ENCODE assay signal across 20 cellular contexts in genomic region chr2:52289776-52290175, GRCh38.
A peak's percentile ranks its signal among the peaks of the same experiment; 100 is the strongest.
DNase-seq lines count a peak whose midpoint lies in the region; ATAC-seq, FAIRE-seq and TF ChIP-seq lines count a peak whose summit lies in the region.
"Had no signal": no experiment of that assay in that cellular context is flagged by ENCODE, and none has a peak within 500 bp of the region (broad histone marks: within the 10 kb centered on the region; RNA-seq: fewer than 3 reads in every experiment).

No MANE protein-coding gene starts in this region.

- no peak overlapping the region for H3K27ac ChIP-seq in GM23248

- DNase-seq in adipocyte (ENCODE audit: low read depth) (peak; percentile 20), bronchial epithelial cell (ENCODE audit: low read depth) (peak; percentile 29), epithelial cell of esophagus (ENCODE audit: low read depth) (peak; percentile 25), left ventricle myocardium superior (no peak), GM23248 (no peak)
- DNase-seq: C1 segment of cervical spinal cord; Calu3; CD4-positive, alpha-beta memory T cell; COR-L47; DMS53; DMS79 treated with DMSO at 0.1 percent for 48 hours; GF-D8; GOT3; HFFc6 had no signal

- TF ChIP-seq CTCF in bronchial epithelial cell (IDR thresholded peaks at IDR 0.05; ENCODE audit: insufficient read depth, low read length, severe bottlenecking) (no peak), epithelial cell of esophagus (IDR thresholded peaks at IDR 0.05; ENCODE audit: insufficient read depth, low read depth, low read length, missing control alignments) (no peak)

- H3F3A ChIP-seq in GM23248 (ENCODE audit: insufficient read depth), result no peaks in the 10 kb centered on the region

- in situ Hi-C loops in GM23248 (cut with MboI), result no loop called here

- ATAC-seq in GM21786 (IDR thresholded peaks at IDR 0.05; ENCODE audit: unreplicated experiment) (no peak), HG03025 (IDR thresholded peaks at IDR 0.05; ENCODE audit: low FRiP score, unreplicated experiment) (no peak), left ventricle myocardium superior (no peak)

- H3K9me3 ChIP-seq in adipocyte (ENCODE audit: control insufficient read depth, low read length), result no peaks in the 10 kb centered on the region
- H3K9me3 ChIP-seq in GM23248 (ENCODE audit: low read depth), result no peaks in the 10 kb centered on the region
- H3K9me3 ChIP-seq: HAP-1 had no signal

- no peaks in the 10 kb centered on the region for H3K9me2 ChIP-seq in GM23248 (ENCODE audit: insufficient read depth)

- H3K36me3 ChIP-seq in adipocyte (ENCODE audit: control insufficient read depth, insufficient read depth, low read length, severe bottlenecking), result no peaks in the 10 kb centered on the region
- H3K36me3 ChIP-seq in bronchial epithelial cell (ENCODE audit: control insufficient read depth, insufficient read depth, low read length), result no peaks in the 10 kb centered on the region
- H3K36me3 ChIP-seq in GM23248 (ENCODE audit: low read depth), result no peaks in the 10 kb centered on the region
- H3K36me3 ChIP-seq: HAP-1 had no signal

- no peaks in the 10 kb centered on the region for H3K79me2 ChIP-seq in GM23248 (ENCODE audit: insufficient read depth)

- H3K4me3 ChIP-seq in adipocyte (ENCODE audit: low read length) (no peak overlapping the region), bronchial epithelial cell (ENCODE audit: low read depth, low read length) (no peak overlapping the region), epithelial cell of esophagus (ENCODE audit: low read length) (no peak overlapping the region), GM23248 (no peak overlapping the region)
- H3K4me3 ChIP-seq: HAP-1 had no signal

- H4K20me1 ChIP-seq in GM23248 (ENCODE audit: insufficient read depth), result no peaks in the 10 kb centered on the region

- no peak overlapping the region for H3K4me2 ChIP-seq in GM23248 (ENCODE audit: unreplicated experiment)

- H3K9ac ChIP-seq in adipocyte (ENCODE audit: low read length) (no peak overlapping the region), GM23248 (no peak overlapping the region)

- H3K4me1 ChIP-seq in adipocyte (ENCODE audit: control insufficient read depth, insufficient read depth, low read length), result no peaks in the 10 kb centered on the region
- H3K4me1 ChIP-seq in GM23248 (ENCODE audit: insufficient read depth), result no peaks in the 10 kb centered on the region

- FAIRE-seq in bronchial epithelial cell (lab: Jason Lieb, UNC), result no peak
- FAIRE-seq: GM12891, GM18507, H54 had no signal

- H2AFZ ChIP-seq in GM23248, result no peak overlapping the region

- intact Hi-C loops in left ventricle myocardium superior (cut with micrococcal nuclease), result no loop called here

- H3K27me3 ChIP-seq in adipocyte (replicated peaks; ENCODE audit: control insufficient read depth, insufficient read depth, low read length) (no peaks in the 10 kb centered on the region), bronchial epithelial cell (ENCODE audit: control insufficient read depth, insufficient read depth, low read length) (no peaks in the 10 kb centered on the region), GM23248 (replicated peaks; ENCODE audit: insufficient read depth) (no peaks in the 10 kb centered on the region)

Comparison
In these comparisons a context has a peak if more than half of its experiments do, and no peak if none do; other contexts are left out.
1. DNase-seq: peak in adipocyte (single experiment), bronchial epithelial cell (single experiment) and epithelial cell of esophagus (single experiment); none in left ventricle myocardium superior (single experiment) and GM23248 (single experiment).